Comparison of ENCODE assay signal across 21 cellular contexts in the genomic region with DNA sequence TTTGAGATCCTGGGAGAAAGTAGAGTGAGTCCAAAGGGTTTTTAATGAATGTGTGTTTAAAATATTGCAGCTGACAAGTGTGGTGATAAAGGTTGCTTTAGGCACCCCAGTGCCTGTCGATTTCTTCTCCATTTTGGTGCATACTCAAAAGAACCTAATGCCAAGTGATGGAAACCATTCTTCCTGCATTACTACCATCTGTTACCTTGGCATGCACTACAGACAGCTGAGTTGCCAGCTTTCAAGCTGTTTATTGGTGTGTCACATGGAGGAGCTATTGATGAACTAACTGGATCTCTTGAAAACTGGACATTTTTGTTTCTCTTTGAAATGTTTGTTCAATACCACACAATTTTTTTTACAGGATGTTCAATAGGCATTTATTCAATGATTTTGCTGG.
"Had no signal": no experiment of that assay in that cellular context is flagged by ENCODE, and none has a peak within 500 bp of the region (broad histone marks: within the 10 kb centered on the region; RNA-seq: fewer than 3 reads in every experiment).

No MANE protein-coding gene starts in this region.

- ATAC-seq: activated naive CD4-positive, alpha-beta T cell treated with anti-CD3 and anti-CD28 coated beads, Interleukin-2, amount 50 U/mL, for 72 hours; activated T-cell treated with anti-CD3 and anti-CD28 coated beads, Interleukin-2, amount 50 U/mL, for 4 hours; T-cell had no signal

- DNase-seq: activated B cell treated with CpG ODN at 0.5 μM for 24 hours; activated CD4-positive, alpha-beta T cell treated with anti-CD3 and anti-CD28 coated beads for 1 hour; activated CD4-positive, alpha-beta T cell treated with anti-CD3 and anti-CD28 coated beads, Interleukin-2, amount 10 ng/mL, durations not matched to agents 24 days and 14 days; activated CD4-positive, alpha-beta T cell treated with anti-CD3 and anti-CD28 coated beads, Interleukin-2, amount 50 U/mL, for 48 hours; activated effector memory CD4-positive, alpha-beta T cell treated with anti-CD3 and anti-CD28 coated beads, Interleukin-2, amount 50 U/mL, for 16 hours; activated naive CD4-positive, alpha-beta T cell treated with Interleukin-2 at 50 U/mL for 16 hours; activated T-cell treated with anti-CD3 and anti-CD28 coated beads, Interleukin-2, amount 50 U/mL, for 4 hours; MG63; MV-4-11; NCI-H1092 treated with DMSO at 0.1 percent for 48 hours; NCI-H1417 treated with DMSO at 0.1 percent for 48 hours; NCI-H187; NCI-H2081; NCI-H226; NCI-H510A treated with DMSO at 0.1 percent for 48 hours; NCI-H774; SIG-M5; T-cell; T-helper 2 cell; T1000 had no signal

- H3K4me3 Mint-ChIP-seq: activated B cell treated with CpG ODN at 0.5 μM for 24 hours; activated CD4-positive, alpha-beta T cell treated with anti-CD3 and anti-CD28 coated beads, Interleukin-2, amount 10 ng/mL, durations not matched to agents 24 days and 14 days; activated T-cell treated with anti-CD3 and anti-CD28 coated beads, Interleukin-2, amount 50 U/mL, for 4 hours; T-cell had no signal

- H3K27me3 Mint-ChIP-seq: activated B cell treated with CpG ODN at 0.5 μM for 24 hours; activated CD4-positive, alpha-beta T cell treated with anti-CD3 and anti-CD28 coated beads, Interleukin-2, amount 10 ng/mL, durations not matched to agents 24 days and 14 days; T-cell had no signal

- H3K36me3 Mint-ChIP-seq: activated naive CD4-positive, alpha-beta T cell treated with anti-CD3 and anti-CD28 coated beads, Interleukin-2, amount 50 U/mL, for 72 hours; T-cell had no signal

- H3K4me1 Mint-ChIP-seq: activated B cell treated with CpG ODN at 0.5 μM for 24 hours; activated CD4-positive, alpha-beta T cell treated with anti-CD3 and anti-CD28 coated beads, Interleukin-2, amount 10 ng/mL, durations not matched to agents 24 days and 14 days; T-cell had no signal

- H3K27ac Mint-ChIP-seq: activated B cell treated with CpG ODN at 0.5 μM for 24 hours; activated CD4-positive, alpha-beta T cell treated with anti-CD3 and anti-CD28 coated beads, Interleukin-2, amount 10 ng/mL, durations not matched to agents 24 days and 14 days; T-cell had no signal
